In the genomic region with DNA sequence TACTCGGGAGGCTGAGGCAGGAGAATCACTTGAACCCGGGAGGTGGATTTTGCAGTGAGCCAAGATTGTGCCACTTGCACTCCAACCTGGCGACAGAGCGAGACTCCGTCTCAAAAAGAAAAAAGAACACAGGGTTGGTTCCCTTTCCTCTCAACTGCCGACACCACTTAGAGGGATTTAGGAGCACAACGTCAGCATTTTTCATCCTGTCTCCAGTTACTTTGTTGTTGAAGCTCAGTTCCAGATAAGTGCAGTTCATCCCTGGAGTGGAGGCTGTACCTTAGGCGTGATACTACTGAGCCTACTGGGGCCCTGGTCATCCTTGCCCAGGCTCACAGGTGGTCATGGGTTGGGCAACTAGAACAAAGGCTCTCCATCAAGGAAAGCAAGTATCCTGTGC, we compare ENCODE assay signal across 25 cellular contexts.
"Had no signal": no experiment of that assay in that cellular context is flagged by ENCODE, and none has a peak within 500 bp of the region (broad histone marks: within the 10 kb centered on the region; RNA-seq: fewer than 3 reads in every experiment).

No MANE protein-coding gene starts in this region.

- H3K9me3 ChIP-seq: ovary, psoas muscle, spleen, stomach, thoracic aorta, thyroid gland, transverse colon, upper lobe of right lung, uterus had no signal

- H3K4me3 ChIP-seq: neural progenitor cell, ovary, psoas muscle, skin epidermis, smooth muscle cell, spleen, stomach, thoracic aorta, thyroid gland, transverse colon, upper lobe of right lung, uterus had no signal

- H3K27me3 ChIP-seq: neural progenitor cell, ovary, stomach, thyroid gland, transverse colon, upper lobe of right lung, uterus had no signal

- ATAC-seq: naive thymus-derived CD4-positive, alpha-beta T cell; natural killer cell; psoas muscle; right cardiac atrium; sciatic nerve; stimulated activated effector memory CD8-positive, alpha-beta T cell treated with anti-CD3 and anti-CD28 coated beads, Interleukin-12 subunit alpha, Interleukin-12 subunit beta, amount 100 ng/mL, for 72 hours; stimulated activated naive B cell treated with anti-CD40 and anti-IgM and Interleukin-4, amounts not matched to agents 10 μg/mL and 1 μg/mL and 100 μg/mL, for 72 hours; upper lobe of right lung had no signal

- H3K36me3 ChIP-seq: ovary, spleen, stomach, thoracic aorta, thyroid gland, transverse colon, upper lobe of right lung, uterus had no signal

- H3K79me2 ChIP-seq: parathyroid adenoma had no signal

- H3K4me1 ChIP-seq: parathyroid adenoma, psoas muscle, spleen, stomach, thyroid gland, upper lobe of right lung, uterus had no signal

- H2AFZ ChIP-seq: neural progenitor cell, parathyroid adenoma had no signal

- H3K27ac ChIP-seq: neural progenitor cell, ovary, parathyroid adenoma, psoas muscle, skin epidermis, spleen, stomach, thoracic aorta, thyroid gland, transverse colon, upper lobe of right lung, uterus had no signal

- H3K4me2 ChIP-seq: neural progenitor cell, smooth muscle cell had no signal

- H3K9ac ChIP-seq: neural progenitor cell, parathyroid adenoma had no signal

- DNase-seq: naive thymus-derived CD4-positive, alpha-beta T cell; natural killer cell; occipital lobe; ovary; posterior cingulate gyrus; psoas muscle; right cardiac atrium; spleen; stimulated activated CD4-positive, alpha-beta T cell treated with anti-CD3 and anti-CD28 coated beads, Interleukin-12 subunit alpha, Interleukin-12 subunit beta, amount 100 ng/mL, for 4 hours; stimulated activated CD4-positive, alpha-beta T cell treated with anti-CD3 and anti-CD28 coated beads, Interleukin-1b, Interleukin-23, amount 100 ng/mL, for 48 hours; stimulated activated CD4-positive, alpha-beta T cell treated with anti-CD3 and anti-CD28 coated beads, Interleukin-4, amount 100 ng/mL, for 24 hours; stimulated activated naive B cell treated with anti-CD40 and anti-IgM and Interleukin-4, amounts not matched to agents 10 μg/mL and 1 μg/mL and 100 μg/mL, for 72 hours; stimulated activated naive CD4-positive, alpha-beta T cell treated with Interleukin-2 at 50 U/mL for 16 hours; stomach; thyroid gland; transverse colon; upper lobe of right lung; uterus had no signal
